In genomic region chr16:4694664-4695451, GRCh38 we compare ENCODE assay signal across 8 cellular contexts. TPM values are rescaled to one million over a fixed set of nuclear protein-coding genes. Genes with fewer than 3 reads are reported as not detected.
DNase-seq lines count a peak whose midpoint lies in the region; ATAC-seq and TF ChIP-seq lines count a peak whose summit lies in the region.

No MANE protein-coding gene starts in this region.

- H3K36me3 ChIP-seq in BLaER1 (peaks cover 49% of the 10 kb centered on the region), PC-3 (ENCODE audit: low read depth, low read length) (no peaks in the 10 kb centered on the region; the same call in 1 of the 2 replicates)

- H3K9me3 ChIP-seq in BLaER1 (no peaks in the 10 kb centered on the region), PC-3 (ENCODE audit: low read length) (no peaks in the 10 kb centered on the region)

- H3K27ac Mint-ChIP-seq in endothelial cell (ENCODE audit: unreplicated experiment), result peak overlapping the region; percentile 30
- peak overlapping the region in 1 of 2 donors; percentile 81 for H3K27ac Mint-ChIP-seq in natural killer cell treated with Interleukin-12 subunit alpha and Interleukin-12 subunit beta and Interleukin-15 and Interleukin-18, amount 100 ng/mL, for 72 hours

- no peaks in the 10 kb centered on the region for H3K4me1 Mint-ChIP-seq in endothelial cell (ENCODE audit: unreplicated experiment)
- H3K4me1 Mint-ChIP-seq in natural killer cell treated with Interleukin-12 subunit alpha and Interleukin-12 subunit beta and Interleukin-15 and Interleukin-18, amount 100 ng/mL, for 72 hours (ENCODE audit: low read depth in 2 of 2), result peaks cover 5 to 12% of the 10 kb centered on the region in 2 donors

- no peaks in the 10 kb centered on the region for H3K9me3 Mint-ChIP-seq in endothelial cell (ENCODE audit: unreplicated experiment)
- H3K9me3 Mint-ChIP-seq in natural killer cell treated with Interleukin-12 subunit alpha and Interleukin-12 subunit beta and Interleukin-15 and Interleukin-18, amount 100 ng/mL, for 72 hours, result no peaks in the 10 kb centered on the region

- TSS peak; percentile 18 for BruUV-seq in PC-3 (replicated peaks; lab: Mats Ljungman, UMichigan)

- H3K27ac ChIP-seq in BLaER1 (no peak overlapping the region), PC-3 (ENCODE audit: low read length) (no peak overlapping the region)

- H2AFZ ChIP-seq in PC-3 (ENCODE audit: low read length), result no peak overlapping the region

- 0 out of 2 replicates have a peak, but pooled peaks cover 3% of the 10 kb centered on the region for H3K79me2 ChIP-seq in PC-3 (ENCODE audit: low read length)

- TF ChIP-seq CTCF in PC-3 (conservative IDR thresholded peaks at IDR 0.05; ENCODE audit: low read depth, low read length) (no peak), endothelial cell (IDR thresholded peaks at IDR 0.05; ENCODE audit: unreplicated experiment) (no peak)

- H3K4me1 ChIP-seq in BLaER1, result peaks cover 53% of the 10 kb centered on the region
- peaks cover 5% of the 10 kb centered on the region; the same call in 1 of the 2 replicates for H3K4me1 ChIP-seq in PC-3 (ENCODE audit: insufficient read depth, low read length)

- CTCF ChIA-PET in PC-3 (lab: Charles Lee), result interaction anchor here (0.6 kb wide), 1 partner anchor 71 kb away, joined by 3 read pairs; no protein-coding TSS in a partner anchor

- peak overlapping the region; percentile 90 for H3K4me2 ChIP-seq in BLaER1
- peak overlapping the region; percentile 83 for H3K4me2 ChIP-seq in PC-3 (ENCODE audit: low read length)

- intact Hi-C loops in PC-3 (cut with micrococcal nuclease), result no loop called here

- peaks cover 44% of the 10 kb centered on the region for H4K20me1 ChIP-seq in BLaER1
- no peaks in the 10 kb centered on the region for H4K20me1 ChIP-seq in PC-3 (ENCODE audit: low read length)

- H3K36me3 Mint-ChIP-seq in endothelial cell (ENCODE audit: low read depth, unreplicated experiment), result peaks cover 7% of the 10 kb centered on the region
- H3K36me3 Mint-ChIP-seq in natural killer cell treated with Interleukin-12 subunit alpha and Interleukin-12 subunit beta and Interleukin-15 and Interleukin-18, amount 100 ng/mL, for 72 hours, result peaks cover 5% of the 10 kb centered on the region

- H3K27me3 ChIP-seq in BLaER1, result no peaks in the 10 kb centered on the region
- no peaks in the 10 kb centered on the region for H3K27me3 ChIP-seq in PC-3 (ENCODE audit: low read length)

- H3F3A ChIP-seq in PC-3 (ENCODE audit: low read length, unreplicated experiment), result no peaks in the 10 kb centered on the region

- POLR2A ChIA-PET in PC-3 (lab: Charles Lee; ENCODE audit: unreplicated experiment), result interaction anchor here (0.9 kb wide), 1 partner anchor 15 kb away, joined by 5 read pairs; no protein-coding TSS in a partner anchor

- peak overlapping the region; percentile 84 for H3K4me3 ChIP-seq in BLaER1
- peak overlapping the region; percentile 86 for H3K4me3 ChIP-seq in PC-3 (ENCODE audit: low read length)

- peaks cover 16% of the 10 kb centered on the region for H3K27me3 Mint-ChIP-seq in endothelial cell (ENCODE audit: unreplicated experiment)
- H3K27me3 Mint-ChIP-seq in natural killer cell treated with Interleukin-12 subunit alpha and Interleukin-12 subunit beta and Interleukin-15 and Interleukin-18, amount 100 ng/mL, for 72 hours, result no peaks in the 10 kb centered on the region

- no peak for ATAC-seq in PC-3
- ATAC-seq in natural killer cell treated with Interleukin-12 subunit alpha and Interleukin-12 subunit beta and Interleukin-15 and Interleukin-18, amount 100 ng/mL, for 72 hours, result no peak
- ATAC-seq in GM19351 (IDR thresholded peaks at IDR 0.05; ENCODE audit: unreplicated experiment), result no peak
- ATAC-seq in HG02623 (IDR thresholded peaks at IDR 0.05; ENCODE audit: unreplicated experiment), result no peak

- no peak for DNase-seq in PC-3
- DNase-seq in endothelial cell (ENCODE audit: low spot score), result no peak
- DNase-seq in natural killer cell treated with Interleukin-12 subunit alpha and Interleukin-12 subunit beta and Interleukin-15 and Interleukin-18, amount 100 ng/mL, for 72 hours (ENCODE audit: low spot score), result peak; percentile 59
- DNase-seq in NCI-H146 (lab: John Stamatoyannopoulos, UW), result no peak
- DNase-seq in NCI-H2196 treated with DMSO at 0.1 percent for 48 hours (lab: John Stamatoyannopoulos, UW; ENCODE audit: unreplicated experiment), result no peak

- peak overlapping the region; percentile 50; the same call in 1 of the 2 replicates for H3K9ac ChIP-seq in BLaER1
- H3K9ac ChIP-seq in PC-3 (ENCODE audit: low read length), result peak overlapping the region; percentile 83; the same call in 1 of the 2 replicates

- H3K4me3 Mint-ChIP-seq in endothelial cell (ENCODE audit: unreplicated experiment), result peak overlapping the region; percentile 93
- H3K4me3 Mint-ChIP-seq in natural killer cell treated with Interleukin-12 subunit alpha and Interleukin-12 subunit beta and Interleukin-15 and Interleukin-18, amount 100 ng/mL, for 72 hours, result peak overlapping the region; percentile 67

- no peaks in the 10 kb centered on the region for H3K9me2 ChIP-seq in PC-3 (replicated peaks; ENCODE audit: low read length)

RNA-seq across cellular contexts. Expression of gene NUDT16L1, which starts 1.5 kb away (rescaled TPM):
- total RNA-seq in PC-3 (2014; rRNA removed) (49.9 and 64.3 TPM in 2 replicates), endothelial cell (ENCODE audit: unreplicated experiment) (43.1 TPM)
- total RNA-seq in natural killer cell treated with Interleukin-12 subunit alpha and Interleukin-12 subunit beta and Interleukin-15 and Interleukin-18, amount 100 ng/mL, for 72 hours, result 10 to 100 TPM; 37.3 to 57.0 TPM

RNA-seq across cellular contexts. Expression of gene ANKS3, which starts 39.2 kb away (rescaled TPM):
- total RNA-seq in PC-3 (2014; rRNA removed) (22.6 and 25.1 TPM in 2 replicates), endothelial cell (ENCODE audit: unreplicated experiment) (15.6 TPM)
- 10 to 100 TPM; 19.0 to 39.1 TPM for total RNA-seq in natural killer cell treated with Interleukin-12 subunit alpha and Interleukin-12 subunit beta and Interleukin-15 and Interleukin-18, amount 100 ng/mL, for 72 hours

RNA-seq across cellular contexts. Expression of gene DNAAF8, which starts 39.5 kb away (rescaled TPM):
- 0.58 and 1.2 TPM in 2 replicates for total RNA-seq in PC-3 (2014; rRNA removed)
- 0.18 TPM for total RNA-seq in endothelial cell (ENCODE audit: unreplicated experiment)
- under 1 TPM in 1 of 2 donors, not detected in 1; 0.53 TPM for total RNA-seq in natural killer cell treated with Interleukin-12 subunit alpha and Interleukin-12 subunit beta and Interleukin-15 and Interleukin-18, amount 100 ng/mL, for 72 hours
